In genomic region chr3:71245052-71245488, GRCh38 we compare ENCODE assay signal across 11 cellular contexts.
A peak's percentile ranks its signal among the peaks of the same experiment; 100 is the strongest.
DNase-seq lines count a peak whose midpoint lies in the region; ATAC-seq, FAIRE-seq and TF ChIP-seq lines count a peak whose summit lies in the region.
"Had no signal": no experiment of that assay in that cellular context is flagged by ENCODE, and none has a peak within 500 bp of the region (broad histone marks: within the 10 kb centered on the region; RNA-seq: fewer than 3 reads in every experiment).

No MANE protein-coding gene starts in this region.

- H3K4me3 Mint-ChIP-seq in HFFc6 (peak overlapping the region; percentile 79), T-cell (no peak overlapping the region)
- no peak overlapping the region for H3K4me3 Mint-ChIP-seq in activated CD4-positive, alpha-beta T cell treated with anti-CD3 and anti-CD28 coated beads, Interleukin-2, amount 10 ng/mL, durations not matched to agents 7 days and 5 days

- peak in 1 of 2 experiments; percentile 34; a peak in 1 of 5 replicates for TF ChIP-seq EP300 in A549 (IDR thresholded peaks at IDR 0.05)

- peak overlapping the region; percentile 77 for H3K27ac Mint-ChIP-seq in HFFc6
- peak overlapping the region in 1 of 2 donors; percentile 75 for H3K27ac Mint-ChIP-seq in T-cell
- no peak overlapping the region for H3K27ac Mint-ChIP-seq in activated CD4-positive, alpha-beta T cell treated with anti-CD3 and anti-CD28 coated beads, Interleukin-2, amount 10 ng/mL, durations not matched to agents 7 days and 5 days

- no peaks in the 10 kb centered on the region for H3K27me3 ChIP-seq in endocrine pancreas (ENCODE audit: control insufficient read depth, insufficient read depth, low read length)

- POLR2A ChIA-PET in A549 (lab: Yijun Ruan, JAX) (interaction anchor here (0.6 to 1.2 kb wide), 2 partner anchors 13 to 16 kb away, joined by 3 to 5 read pairs; no protein-coding TSS in a partner anchor), T-cell (lab: Charles Lee) (interaction anchor here (0.6 to 0.7 kb wide), 4 partner anchors 10 to 519 kb away, joined by 3 to 5 read pairs (median 4); no protein-coding TSS in a partner anchor)
- POLR2A ChIA-PET in activated CD4-positive, alpha-beta T cell treated with anti-CD3 and anti-CD28 coated beads, Interleukin-2, amount 10 ng/mL, durations not matched to agents 7 days and 5 days (lab: Charles Lee): interaction anchor here (0.6 kb wide), 1 partner anchor 1397 kb away, joined by 3 read pairs; no protein-coding TSS in a partner anchor

- TF ChIP-seq RAD21 in A549 (conservative IDR thresholded peaks at IDR 0.05 in 1 of 2, IDR thresholded peaks at IDR 0.05 in 1 of 2): no peak

- no peaks in the 10 kb centered on the region; the same call in 1 of the 2 replicates for H3K27me3 Mint-ChIP-seq in HFFc6 (ENCODE audit: insufficient read depth)
- no peaks in the 10 kb centered on the region for H3K27me3 Mint-ChIP-seq in T-cell
- H3K27me3 Mint-ChIP-seq in activated CD4-positive, alpha-beta T cell treated with anti-CD3 and anti-CD28 coated beads, Interleukin-2, amount 10 ng/mL, durations not matched to agents 7 days and 5 days: no peaks in the 10 kb centered on the region
- H3K27me3 Mint-ChIP-seq: CD4-positive, CD25-positive, alpha-beta regulatory T cell had no signal

- H3K9me3 Mint-ChIP-seq in HFFc6 (no peaks in the 10 kb centered on the region), T-cell (no peaks in the 10 kb centered on the region)
- no peaks in the 10 kb centered on the region for H3K9me3 Mint-ChIP-seq in activated CD4-positive, alpha-beta T cell treated with anti-CD3 and anti-CD28 coated beads, Interleukin-2, amount 10 ng/mL, durations not matched to agents 7 days and 5 days

- H3K4me1 Mint-ChIP-seq in HFFc6 (ENCODE audit: low read depth) (peaks cover 59% of the 10 kb centered on the region), T-cell (peaks cover 75 to 84% (median 79%) of the 10 kb centered on the region in 3 donors)
- no peaks in the 10 kb centered on the region for H3K4me1 Mint-ChIP-seq in activated CD4-positive, alpha-beta T cell treated with anti-CD3 and anti-CD28 coated beads, Interleukin-2, amount 10 ng/mL, durations not matched to agents 7 days and 5 days

- TF ChIP-seq CTCF in A549 (IDR thresholded peaks at IDR 0.05) (no peak), HFFc6 (IDR thresholded peaks at IDR 0.05) (peak; percentile 7; the same call in 1 of the 2 replicates), mucosa of descending colon (IDR thresholded peaks at IDR 0.05) (no peak)

- H3K4me3 ChIP-seq in A549 (peak overlapping the region; percentile 35), endocrine pancreas (ENCODE audit: control insufficient read depth, insufficient read depth, low read length) (peak overlapping the region; percentile 0), mucosa of descending colon (no peak overlapping the region)

- H3K36me3 ChIP-seq in endocrine pancreas (ENCODE audit: control insufficient read depth, insufficient read depth, low read length) (no peaks in the 10 kb centered on the region), mucosa of descending colon (ENCODE audit: low read depth) (no peaks in the 10 kb centered on the region)

- H3K36me3 Mint-ChIP-seq in HFFc6 (ENCODE audit: low read depth): peaks cover 3% of the 10 kb centered on the region
- H3K36me3 Mint-ChIP-seq in T-cell: peaks cover 23% of the 10 kb centered on the region
- peaks cover 5% of the 10 kb centered on the region for H3K36me3 Mint-ChIP-seq in activated CD4-positive, alpha-beta T cell treated with anti-CD3 and anti-CD28 coated beads, Interleukin-2, amount 10 ng/mL, durations not matched to agents 7 days and 5 days (ENCODE audit: low read depth)

- H3K9ac ChIP-seq in endocrine pancreas (ENCODE audit: control insufficient read depth, insufficient read depth, low read length): no peak overlapping the region

- intact Hi-C loops in mucosa of descending colon (cut with DNase I, micrococcal nuclease): no loop called here

- DNase-seq in A549 (ENCODE audit: low read depth in 1 of 2, low spot score in 1 of 2): peak in 1 of 2 experiments; percentile 64
- peak; percentile 47 for DNase-seq in HFFc6
- no peak for DNase-seq in mucosa of descending colon
- no peak for DNase-seq in T-cell
- no peak for DNase-seq in NCI-H1930 (lab: John Stamatoyannopoulos, UW)
- no peak for DNase-seq in activated CD4-positive, alpha-beta T cell treated with anti-CD3 and anti-CD28 coated beads, Interleukin-2, amount 10 ng/mL, durations not matched to agents 7 days and 5 days
- DNase-seq: CD4-positive, CD25-positive, alpha-beta regulatory T cell; NK-92 treated with Interleukin-12 subunit alpha and Interleukin-12 subunit beta, amount 100 ng/mL, for 24 hours had no signal

- CTCF ChIA-PET in A549 (lab: Yijun Ruan, JAX): interaction anchor here (1.6 kb wide), 1 partner anchor 261 kb away, joined by 3 read pairs; no protein-coding TSS in a partner anchor
- CTCF ChIA-PET in T-cell (lab: Charles Lee): interaction anchor here in 1 of 2 donors (0.6 kb wide), 1 partner anchor 12 kb away, joined by 3 read pairs; no protein-coding TSS in a partner anchor
- CTCF ChIA-PET in activated CD4-positive, alpha-beta T cell treated with anti-CD3 and anti-CD28 coated beads, Interleukin-2, amount 10 ng/mL, durations not matched to agents 7 days and 5 days (lab: Charles Lee): interaction anchor here (0.8 to 1.4 kb wide), 2 partner anchors 54 to 168 kb away, joined by 3 to 7 read pairs; no protein-coding TSS in a partner anchor

- peak; percentile 66 to 82; a peak in 5 of 6 replicates for ATAC-seq in A549
- peak; percentile 37 for ATAC-seq in mucosa of descending colon
- no peak for ATAC-seq in T-cell (replicated peaks in 1 of 4)
- no peak for ATAC-seq in GM18858 (IDR thresholded peaks at IDR 0.05; ENCODE audit: unreplicated experiment)

- no peak for FAIRE-seq in A549 (lab: Jason Lieb, UNC)
- FAIRE-seq: GM18507 had no signal

- H3K4me1 ChIP-seq in A549: peaks cover 56% of the 10 kb centered on the region
- peaks cover 8% of the 10 kb centered on the region for H3K4me1 ChIP-seq in endocrine pancreas (ENCODE audit: control insufficient read depth, insufficient read depth, low read length)
- peaks cover 5% of the 10 kb centered on the region for H3K4me1 ChIP-seq in mucosa of descending colon (ENCODE audit: low read depth)

- H3K4me2 ChIP-seq in A549: peak overlapping the region; percentile 95

- H3K9me3 ChIP-seq in A549: no peaks in the 10 kb centered on the region
- H3K9me3 ChIP-seq in endocrine pancreas (ENCODE audit: control insufficient read depth, low read length): no peaks in the 10 kb centered on the region
- no peaks in the 10 kb centered on the region for H3K9me3 ChIP-seq in mucosa of descending colon

- peak overlapping the region; percentile 77 to 78 for H3K27ac ChIP-seq in A549

- TF ChIP-seq POLR2A in A549 (IDR thresholded peaks at IDR 0.05; ENCODE audit: low read length): no peak

- WGBS in A549 (ENCODE audit: missing lambda C conversion rate): 5% methylated on average over 6 of the region's 6 CpGs

TF ChIP-seq in A549, 52 proteins besides CTCF, POLR2A, EP300 and RAD21:
- no peak for TF ChIP-seq SREBF2 (IDR thresholded peaks at IDR 0.05)
- no peak for TF ChIP-seq USF2 (IDR thresholded peaks at IDR 0.05)
- TF ChIP-seq SMC3 (IDR thresholded peaks at IDR 0.05): peak; percentile 6; the same call in 1 of the 3 replicates
- no peak for TF ChIP-seq ZSCAN20 (CRISPR knock-in tag; IDR thresholded peaks at IDR 0.05)

Comparison
In these comparisons a context has a peak if more than half of its experiments do, and no peak if none do; other contexts are left out.
1. ATAC-seq: peak in A549 (2 of 2) and mucosa of descending colon (single experiment); none in T-cell (0 of 4) and GM18858 (single experiment).